Comparison of ENCODE assay signal across 8 cellular contexts in genomic region chr10:130137077-130137448, GRCh38. TPM values are rescaled to one million over a fixed set of nuclear protein-coding genes. Genes with fewer than 3 reads are reported as not detected.
DNase-seq lines count a peak whose midpoint lies in the region; ATAC-seq and TF ChIP-seq lines count a peak whose summit lies in the region.

No MANE protein-coding gene starts in this region.

- H3K27ac Mint-ChIP-seq in CD4-positive, alpha-beta memory T cell: peak overlapping the region; percentile 78 to 92 (median 86)
- peak overlapping the region; percentile 15 to 71 (median 60) for H3K27ac Mint-ChIP-seq in IgD-negative memory B cell

- peak overlapping the region; percentile 69 for H3K27ac ChIP-seq in CD4-positive, alpha-beta memory T cell (ENCODE audit: low read depth, low read length)
- peak overlapping the region; percentile 76 to 84 for H3K27ac ChIP-seq in tibial artery

- H3K4me3 ChIP-seq in CD4-positive, alpha-beta memory T cell (ENCODE audit: low read length in 2 of 2): peak overlapping the region; percentile 60 to 66
- H3K4me3 ChIP-seq in tibial artery: peak overlapping the region; percentile 88 to 92

- intact Hi-C loops in CD4-positive, alpha-beta memory T cell (cut with micrococcal nuclease): no loop called here
- intact Hi-C loops in left colon (cut with DNase I, micrococcal nuclease): no loop called here
- intact Hi-C loops in tibial artery (cut with DNase I; ENCODE audit: low total_unique reads): loop anchor here (2.0 to 10.0 kb wide), 2 partner anchors 26 to 162 kb away; partner anchors contain the start of gene C10orf143

- no peaks in the 10 kb centered on the region for H3K27me3 ChIP-seq in CD4-positive, alpha-beta memory T cell (ENCODE audit: insufficient read depth, low read length)
- H3K27me3 ChIP-seq in tibial artery: no peaks in the 10 kb centered on the region

- TF ChIP-seq CTCF in tibial artery (IDR thresholded peaks at IDR 0.05): no peak

- peaks cover 29 to 61% (median 42%) of the 10 kb centered on the region in 4 donors for H3K4me1 Mint-ChIP-seq in CD4-positive, alpha-beta memory T cell
- H3K4me1 Mint-ChIP-seq in IgD-negative memory B cell: peaks cover 27 to 37% (median 35%) of the 10 kb centered on the region in 3 donors

- ATAC-seq in left colon (peak; percentile 5), HG03342 (IDR thresholded peaks at IDR 0.05; ENCODE audit: unreplicated experiment) (no peak), HG03196 (IDR thresholded peaks at IDR 0.05; ENCODE audit: unreplicated experiment) (no peak)

- peaks cover 0 to 2% of the 10 kb centered on the region in 2 donors for H3K27me3 Mint-ChIP-seq in CD4-positive, alpha-beta memory T cell
- H3K27me3 Mint-ChIP-seq in IgD-negative memory B cell: peaks cover 4% of the 10 kb centered on the region

- no peaks in the 10 kb centered on the region for H3K9me3 Mint-ChIP-seq in CD4-positive, alpha-beta memory T cell
- no peaks in the 10 kb centered on the region for H3K9me3 Mint-ChIP-seq in IgD-negative memory B cell

- POLR2A ChIA-PET in CD4-positive, alpha-beta memory T cell (lab: Charles Lee; ENCODE audit: partially characterized antibody): interaction anchor here (1.3 to 4.9 kb wide), 2 partner anchors 27 to 30 kb away, joined by 6 to 178 read pairs; partner anchors contain the start of gene C10orf143
- POLR2A ChIA-PET in HEK293T (lab: Yijun Ruan, JAX): interaction anchor here (1.5 to 4.1 kb wide), 2 partner anchors 23 to 26 kb away, joined by 3 to 104 read pairs; partner anchors contain the start of gene C10orf143

- CTCF ChIA-PET in CD4-positive, alpha-beta memory T cell (lab: Charles Lee; ENCODE audit: partially characterized antibody): interaction anchor here (1.3 to 5.6 kb wide), 3 partner anchors 9 to 53 kb away, joined by 4 to 60 read pairs (median 8); partner anchors contain the start of gene C10orf143
- CTCF ChIA-PET in HEK293T (lab: Yijun Ruan, JAX): interaction anchor here (1.9 kb wide), 1 partner anchor 27 kb away, joined by 5 read pairs; the partner anchor contains the start of gene C10orf143

- no peaks in the 10 kb centered on the region for H3K9me3 ChIP-seq in CD4-positive, alpha-beta memory T cell (ENCODE audit: control insufficient read depth in 1 of 2, low read length in 2 of 2)
- H3K9me3 ChIP-seq in tibial artery: no peaks in the 10 kb centered on the region

- DNase-seq in CD4-positive, alpha-beta memory T cell: no peak
- peak; percentile 49 for DNase-seq in amniotic epithelial cell (ENCODE audit: low read depth)
- DNase-seq in left colon: no peak
- DNase-seq in tibial artery: no peak
- DNase-seq in HEK293T (ENCODE audit: extremely low spot score): no peak

- peak overlapping the region; percentile 85 to 92 (median 89) for H3K4me3 Mint-ChIP-seq in CD4-positive, alpha-beta memory T cell
- peak overlapping the region; percentile 86 to 94 (median 91) for H3K4me3 Mint-ChIP-seq in IgD-negative memory B cell

- H3K4me1 ChIP-seq in CD4-positive, alpha-beta memory T cell (ENCODE audit: insufficient read depth, low read length): peaks cover 58% of the 10 kb centered on the region
- H3K4me1 ChIP-seq in tibial artery: peaks cover 0 to 52% (median 30%) of the 10 kb centered on the region in 4 donors

- no peaks in the 10 kb centered on the region for H3K36me3 ChIP-seq in CD4-positive, alpha-beta memory T cell (ENCODE audit: insufficient read depth, low read length)
- H3K36me3 ChIP-seq in tibial artery: no peaks in the 10 kb centered on the region

- peaks cover 4 to 8% of the 10 kb centered on the region in 2 donors for H3K36me3 Mint-ChIP-seq in CD4-positive, alpha-beta memory T cell
- peaks cover 4% of the 10 kb centered on the region for H3K36me3 Mint-ChIP-seq in IgD-negative memory B cell

TF ChIP-seq in HEK293T, 16 proteins besides CTCF, POLR2A, EP300 and RAD21:
- TF ChIP-seq ELF4 (IDR thresholded peaks at IDR 0.05) (no peak), SUZ12 (IDR thresholded peaks at IDR 0.05) (no peak), HDGF (IDR thresholded peaks at IDR 0.05; ENCODE audit: borderline replicate concordance) (no peak), FOXA1 (IDR thresholded peaks at IDR 0.05) (no peak), CTBP1 (IDR thresholded peaks at IDR 0.05; ENCODE audit: borderline replicate concordance) (no peak), FOXK2 (IDR thresholded peaks at IDR 0.05) (no peak), BHLHE40 (IDR thresholded peaks at IDR 0.05; ENCODE audit: borderline replicate concordance) (no peak), LEF1 (IDR thresholded peaks at IDR 0.05; ENCODE audit: borderline replicate concordance) (no peak), FOXM1 (IDR thresholded peaks at IDR 0.05; ENCODE audit: borderline replicate concordance) (no peak), NFRKB (IDR thresholded peaks at IDR 0.05) (no peak), ARNT (IDR thresholded peaks at IDR 0.05) (no peak), L3MBTL2 (conservative IDR thresholded peaks at IDR 0.05) (no peak), SP1 (IDR thresholded peaks at IDR 0.05) (no peak), TARDBP (IDR thresholded peaks at IDR 0.05) (no peak)

RNA-seq across cellular contexts. Expression of gene GLRX3, which starts 0.9 kb away (rescaled TPM):
- total RNA-seq in CD4-positive, alpha-beta memory T cell: 10 to 100 TPM; 39.3 to 41.8 TPM
- 100 to 1,000 TPM in 1 of 2 donors, 10 to 100 TPM in 1; 77.9 to 116 TPM for polyA plus RNA-seq in CD4-positive, alpha-beta memory T cell
- 78.7 TPM for polyA plus RNA-seq in IgD-negative memory B cell
- total RNA-seq in left colon: 10 to 100 TPM; 51.1 to 54.6 TPM

RNA-seq across cellular contexts. Expression of gene C10orf143, which starts 26.4 kb away (rescaled TPM):
- 1 to 10 TPM; 9.2 TPM for total RNA-seq in CD4-positive, alpha-beta memory T cell
- 10 to 100 TPM; 18.7 to 33.9 TPM for polyA plus RNA-seq in CD4-positive, alpha-beta memory T cell
- polyA plus RNA-seq in IgD-negative memory B cell: 21.1 TPM
- 1 to 10 TPM; 3.4 to 6.9 TPM for total RNA-seq in left colon
